Comparison of ENCODE assay signal across 27 cellular contexts in genomic region chr17:33497623-33498022, GRCh38.
DNase-seq lines count a peak whose midpoint lies in the region; ATAC-seq, FAIRE-seq and TF ChIP-seq lines count a peak whose summit lies in the region.
"Had no signal": no experiment of that assay in that cellular context is flagged by ENCODE, and none has a peak within 500 bp of the region (broad histone marks: within the 10 kb centered on the region; RNA-seq: fewer than 3 reads in every experiment).

No MANE protein-coding gene starts in this region.

- no TSS peak for BruUV-seq in K562 (replicated peaks; lab: Mats Ljungman, UMichigan)

- H2BK15ac ChIP-seq in mesendoderm (replicated peaks; ENCODE audit: low read depth): no peak overlapping the region

- H3K36me3 Mint-ChIP-seq in endothelial cell (ENCODE audit: low read depth, unreplicated experiment): no peaks in the 10 kb centered on the region
- H3K36me3 Mint-ChIP-seq: CD14-positive monocyte; CD4-positive, alpha-beta memory T cell; CD4-positive, CD25-positive, alpha-beta regulatory T cell; CD8-positive, alpha-beta memory T cell had no signal

- H4K8ac ChIP-seq in mesendoderm (ENCODE audit: low read depth, low read length): no peak overlapping the region

- FAIRE-seq in A549 (lab: Jason Lieb, UNC) (no peak), K562 (lab: Jason Lieb, UNC) (no peak), urothelium cell line (lab: Jason Lieb, UNC) (no peak)
- FAIRE-seq: GM12878, GM12892, GM18507 had no signal

- no peak overlapping the region for H3K9ac ChIP-seq in K562 (ENCODE audit: insufficient read depth in 1 of 2, low read depth in 2 of 2, low read length in 2 of 2)
- no peak overlapping the region for H3K9ac ChIP-seq in mesendoderm (ENCODE audit: low read length)
- H3K9ac ChIP-seq: BLaER1 had no signal

- ATAC-seq in A549: no peak
- no peak for ATAC-seq in K562
- ATAC-seq: GM12878 had no signal

- no peak overlapping the region for H4K5ac ChIP-seq in mesendoderm (ENCODE audit: low read length)

- TF ChIP-seq CTCF in A549 (IDR thresholded peaks at IDR 0.05) (no peak), K562 (IDR thresholded peaks at IDR 0.05 in 2 of 3, conservative IDR thresholded peaks at IDR 0.05 in 1 of 3; ENCODE audit: insufficient read depth in 2 of 3, low read depth in 1 of 3, low read length in 3 of 3) (no peak), endothelial cell (IDR thresholded peaks at IDR 0.05; ENCODE audit: unreplicated experiment) (no peak)

- no peaks in the 10 kb centered on the region for H3K79me2 ChIP-seq in K562 (ENCODE audit: control insufficient read depth, insufficient read depth, low read length)
- no peaks in the 10 kb centered on the region for H3K79me2 ChIP-seq in mesendoderm (ENCODE audit: control insufficient read depth, insufficient read depth, low read length)

- CTCF ChIA-PET in A549 (lab: Yijun Ruan, JAX): interaction anchor here (0.6 kb wide), 1 partner anchor 42 kb away, joined by 3 read pairs; no protein-coding TSS in a partner anchor
- CTCF ChIA-PET in K562 (lab: Yijun Ruan, JAX; ENCODE audit: low intra/inter-chr PET ratio): no interaction called here

- H3K56ac ChIP-seq in mesendoderm (ENCODE audit: low read length): no peak overlapping the region

- H3K9me1 ChIP-seq in K562 (ENCODE audit: control insufficient read depth, insufficient read depth, low read length): no peaks in the 10 kb centered on the region

- no peak overlapping the region for H2AFZ ChIP-seq in K562 (ENCODE audit: low read depth, low read length)

- intact Hi-C loops in K562 (cut with micrococcal nuclease): no loop called here

- H3K4ac ChIP-seq in mesendoderm (ENCODE audit: low read depth, low read length): no peak overlapping the region

- no peaks in the 10 kb centered on the region for H3K9me3 Mint-ChIP-seq in endothelial cell (ENCODE audit: unreplicated experiment)
- H3K9me3 Mint-ChIP-seq: CD8-positive, alpha-beta memory T cell had no signal

- H3K4me2 ChIP-seq in A549: no peak overlapping the region
- no peak overlapping the region for H3K4me2 ChIP-seq in K562 (ENCODE audit: insufficient read depth, low read length)
- no peak overlapping the region for H3K4me2 ChIP-seq in mesendoderm (ENCODE audit: low read length)
- H3K4me2 ChIP-seq: BLaER1 had no signal

- no peak for TF ChIP-seq RAD21 in A549 (conservative IDR thresholded peaks at IDR 0.05 in 1 of 2, IDR thresholded peaks at IDR 0.05 in 1 of 2)
- TF ChIP-seq RAD21 in K562 (CRISPR knock-in tag; conservative IDR thresholded peaks at IDR 0.05 in 1 of 2, IDR thresholded peaks at IDR 0.05 in 1 of 2): no peak

- H3K27ac ChIP-seq in A549 (no peak overlapping the region), K562 (ENCODE audit: extremely low read depth, low read depth, low read length) (no peak overlapping the region), mesendoderm (ENCODE audit: low read depth, low read length) (no peak overlapping the region)
- H3K27ac ChIP-seq: 22Rv1, BLaER1 had no signal

- H3K23ac ChIP-seq in mesendoderm (ENCODE audit: low read length): no peak overlapping the region

- POLR2A ChIA-PET in A549 (lab: Yijun Ruan, JAX) (no interaction called here), K562 (lab: Yijun Ruan, JAX) (no interaction called here)

- no peak overlapping the region for H2BK120ac ChIP-seq in mesendoderm (ENCODE audit: low read depth, low read length)

- peaks cover 4% of the 10 kb centered on the region for H3K27me3 Mint-ChIP-seq in endothelial cell (ENCODE audit: unreplicated experiment)
- H3K27me3 Mint-ChIP-seq: CD4-positive, CD25-positive, alpha-beta regulatory T cell had no signal

- no peak overlapping the region for H2BK5ac ChIP-seq in mesendoderm (ENCODE audit: low read length)

- H3K4me1 Mint-ChIP-seq in endothelial cell (ENCODE audit: unreplicated experiment): no peaks in the 10 kb centered on the region
- H3K4me1 Mint-ChIP-seq: CD14-positive monocyte; CD4-positive, alpha-beta memory T cell; CD4-positive, CD25-positive, alpha-beta regulatory T cell; CD8-positive, alpha-beta memory T cell had no signal

- no peak overlapping the region for H3K27ac Mint-ChIP-seq in endothelial cell (ENCODE audit: unreplicated experiment)
- H3K27ac Mint-ChIP-seq: CD14-positive monocyte; CD4-positive, alpha-beta memory T cell; CD4-positive, CD25-positive, alpha-beta regulatory T cell; CD8-positive, alpha-beta memory T cell had no signal

- no peaks in the 10 kb centered on the region for H3K79me1 ChIP-seq in mesendoderm (ENCODE audit: low read length)

- H3K36me3 ChIP-seq in K562 (ENCODE audit: control insufficient read depth, insufficient read depth, low read length): no peaks in the 10 kb centered on the region
- no peaks in the 10 kb centered on the region for H3K36me3 ChIP-seq in mesendoderm (ENCODE audit: control insufficient read depth, insufficient read depth, low read length)
- H3K36me3 ChIP-seq: BE2C, BLaER1 had no signal

- H2AK5ac ChIP-seq in mesendoderm (ENCODE audit: low read length): no peak overlapping the region

- TF ChIP-seq EP300 in A549 (IDR thresholded peaks at IDR 0.05): no peak
- TF ChIP-seq EP300 in K562 (IDR thresholded peaks at IDR 0.05; ENCODE audit: low read length): no peak

- H4K20me1 ChIP-seq in K562 (replicated peaks; ENCODE audit: control insufficient read depth, insufficient read depth, low read length): no peaks in the 10 kb centered on the region
- H4K20me1 ChIP-seq: BLaER1 had no signal

- WGBS in A549 (ENCODE audit: missing lambda C conversion rate): 3% methylated on average over 3 of the region's 3 CpGs
- WGBS in K562 (ENCODE audit: insufficient coverage, low coverage, missing lambda C conversion rate): 0% methylated on average over 2 of the region's 3 CpGs
- WGBS in mesendoderm (ENCODE audit: extremely low coverage, insufficient coverage, low lambda C conversion rate): no CpG with 5 or more reads among the region's 3 CpGs

- H3K4me3 Mint-ChIP-seq in endothelial cell (ENCODE audit: unreplicated experiment): peak overlapping the region; percentile 14
- H3K4me3 Mint-ChIP-seq: CD14-positive monocyte; CD4-positive, alpha-beta memory T cell; CD4-positive, CD25-positive, alpha-beta regulatory T cell; CD8-positive, alpha-beta memory T cell had no signal

- H3K4me1 ChIP-seq in A549 (no peaks in the 10 kb centered on the region), K562 (replicated peaks in 1 of 2; ENCODE audit: control insufficient read depth in 2 of 2, insufficient read depth in 2 of 2, low read length in 2 of 2) (no peaks in the 10 kb centered on the region; a peak in 1 of 5 replicates), mesendoderm (ENCODE audit: control insufficient read depth, low read depth, low read length) (no peaks in the 10 kb centered on the region)

- peaks cover 4 to 22% of the 10 kb centered on the region in 2 experiments; a peak in 4 of 5 replicates for H3K27me3 ChIP-seq in K562 (ENCODE audit: control insufficient read depth in 2 of 2, insufficient read depth in 2 of 2, low read length in 2 of 2)
- no peaks in the 10 kb centered on the region for H3K27me3 ChIP-seq in mesendoderm (ENCODE audit: insufficient read depth, low read length, poor library complexity)
- H3K27me3 ChIP-seq: BE2C, BLaER1 had no signal

- in situ Hi-C loops in K562 (cut with MboI): no loop called here

- TF ChIP-seq POLR2A in A549 (IDR thresholded peaks at IDR 0.05; ENCODE audit: low read length): no peak
- no peak for TF ChIP-seq POLR2A in K562 (conservative IDR thresholded peaks at IDR 0.05)

- DNase-seq in A549 (ENCODE audit: low read depth in 1 of 2, low spot score in 1 of 2) (no peak), K562 (ENCODE audit: extremely low read depth in 1 of 4, low spot score in 3 of 4) (no peak), endothelial cell (ENCODE audit: low spot score) (no peak), mesendoderm (peak; percentile 40), activated T-cell treated with anti-CD3 and anti-CD28 coated beads for 4 hours (no peak), occipital lobe (lab: John Stamatoyannopoulos, UW) (no peak), urothelium cell line (ENCODE audit: low spot score) (no peak)
- DNase-seq: ACHN; BE2C; C1 segment of cervical spinal cord; CD4-positive, alpha-beta memory T cell; CD4-positive, CD25-positive, alpha-beta regulatory T cell; CD8-positive, alpha-beta memory T cell; COR-L47; DMS 273 treated with DMSO at 0.1 percent for 48 hours; DMS153; DMS53; DMS79; DND-41; EL; GDM1 had no signal

- H3K4me3 ChIP-seq in A549 (no peak overlapping the region), K562 (no peak overlapping the region), mesendoderm (ENCODE audit: low read length) (no peak overlapping the region)
- H3K4me3 ChIP-seq: BLaER1, GM12878 had no signal

- H3K9me3 ChIP-seq in A549: no peaks in the 10 kb centered on the region
- no peaks in the 10 kb centered on the region for H3K9me3 ChIP-seq in K562 (replicated peaks; ENCODE audit: control insufficient read depth, insufficient read depth, low read depth, low read length)
- H3K9me3 ChIP-seq: BE2C, BLaER1 had no signal

- no peak overlapping the region for H3K18ac ChIP-seq in mesendoderm (ENCODE audit: low read length)

TF ChIP-seq in A549, 52 proteins besides CTCF, POLR2A, EP300 and RAD21:
- no peak for TF ChIP-seq MAFK (IDR thresholded peaks at IDR 0.05; ENCODE audit: partially characterized antibody)
- TF ChIP-seq ZFP36 (IDR thresholded peaks at IDR 0.05; ENCODE audit: borderline replicate concordance, partially characterized antibody): peak; percentile 15

TF ChIP-seq in K562, 482 proteins besides CTCF, POLR2A, EP300 and RAD21 (continues in another document):
- no peak for TF ChIP-seq TGIF2 (CRISPR knock-in tag; IDR thresholded peaks at IDR 0.05)
- TF ChIP-seq BCOR (IDR thresholded peaks at IDR 0.05): peak; percentile 77; the same call in 1 of the 2 replicates
- TF ChIP-seq ZNF316 (IDR thresholded peaks at IDR 0.05): no peak
- peak; percentile 91 for TF ChIP-seq RBM25 (IDR thresholded peaks at IDR 0.05; ENCODE audit: low read depth, low read length, severe bottlenecking)
- no peak for TF ChIP-seq SREBF1 (IDR thresholded peaks at IDR 0.05; ENCODE audit: borderline replicate concordance, low read depth, low read length)
- TF ChIP-seq GATAD2A (IDR thresholded peaks at IDR 0.05): no peak
- TF ChIP-seq ZFP36 (IDR thresholded peaks at IDR 0.05; ENCODE audit: low read depth, low read length, partially characterized antibody): peak; percentile 81
- no peak for TF ChIP-seq PHF21A (IDR thresholded peaks at IDR 0.05; ENCODE audit: borderline replicate concordance, low read depth)
- TF ChIP-seq FOXK2 (conservative IDR thresholded peaks at IDR 0.05 in 1 of 2, IDR thresholded peaks at IDR 0.05 in 1 of 2; ENCODE audit: low read depth in 2 of 2): no peak
- no peak for TF ChIP-seq XRCC3 (IDR thresholded peaks at IDR 0.05)
- peak; percentile 15 to 47; a peak in 1 of 4 replicates for TF ChIP-seq KDM1A (IDR thresholded peaks at IDR 0.05)
- no peak for TF ChIP-seq HDGF (IDR thresholded peaks at IDR 0.05)
- TF ChIP-seq ZNF830 (CRISPR knock-in tag; IDR thresholded peaks at IDR 0.05): no peak

Comparison
In these comparisons a context has a peak if more than half of its experiments do, and no peak if none do; other contexts are left out.
1. Of the 35 proteins assayed by ChIP-seq in both K562 and A549: peak only in K562: KDM1A; only in A549: none; in both: ZFP36; in neither: 33.